ENCODE assay signal across 8 cellular contexts in the genomic region with DNA sequence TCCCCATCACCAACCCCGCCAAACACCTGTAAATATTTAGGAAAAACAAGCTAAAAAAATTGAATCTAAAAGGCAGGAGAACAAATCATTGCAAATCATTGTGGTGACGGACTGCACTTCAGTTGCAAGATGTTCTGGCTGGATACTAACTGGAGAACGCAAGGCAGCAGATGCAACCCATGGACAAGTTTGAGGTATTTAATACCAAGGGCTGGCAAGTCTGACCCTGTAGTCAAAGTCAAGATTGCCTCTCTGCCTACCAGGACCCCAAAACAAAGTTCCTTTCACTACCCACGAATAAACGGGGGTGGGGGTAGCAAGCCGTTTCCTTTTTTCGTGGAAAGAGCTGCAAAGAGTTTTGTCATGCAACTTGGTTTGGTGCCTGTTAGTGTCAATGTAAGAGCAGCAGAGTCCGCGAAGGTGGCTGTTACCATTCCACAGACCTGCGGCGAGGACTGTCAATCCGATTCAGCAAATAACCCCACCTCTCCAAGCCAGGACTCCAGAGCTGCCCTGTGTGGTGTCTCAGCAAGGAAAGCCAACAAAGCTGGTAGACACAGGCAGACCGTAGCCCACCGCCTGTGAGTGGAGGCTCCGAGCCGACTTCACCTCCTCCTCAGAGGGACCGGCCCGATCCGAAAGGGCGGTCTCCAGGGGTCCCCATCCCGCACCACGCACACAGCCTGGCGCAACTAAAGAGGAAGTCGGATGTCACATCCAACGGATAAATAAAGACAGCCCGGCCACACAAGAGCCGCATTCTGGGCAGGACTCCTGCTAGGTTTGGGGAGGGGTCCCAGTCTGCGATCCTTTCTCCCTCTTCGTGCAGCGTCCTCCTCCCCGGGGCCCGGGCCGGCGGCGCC. TPM values are rescaled to one million over a fixed set of nuclear protein-coding genes. Genes with fewer than 3 reads are reported as not detected.
DNase-seq lines count a peak whose midpoint lies in the region; ATAC-seq and TF ChIP-seq lines count a peak whose summit lies in the region.

No MANE protein-coding gene starts in this region.

- TF ChIP-seq CTCF in ovary (IDR thresholded peaks at IDR 0.05), result no peak

- H3K4me1 ChIP-seq in ACC112 (ENCODE audit: control insufficient read depth, insufficient read depth, low read length, unreplicated experiment) (peaks cover 7% of the 10 kb centered on the region), ovary (ENCODE audit: insufficient read depth) (peaks cover 4% of the 10 kb centered on the region), aorta (ENCODE audit: control insufficient read depth in 1 of 2, insufficient read depth in 2 of 2, low read length in 2 of 2) (peaks cover 2 to 9% of the 10 kb centered on the region in 2 donors)

- no peaks in the 10 kb centered on the region for H3K27me3 ChIP-seq in ACC112 (ENCODE audit: insufficient read depth, low read length)
- H3K27me3 ChIP-seq in ovary, result no peaks in the 10 kb centered on the region
- H3K27me3 ChIP-seq in aorta (ENCODE audit: control insufficient read depth in 1 of 2, insufficient read depth in 2 of 2, low read length in 1 of 2), result no peaks in the 10 kb centered on the region

- 12 to 17% (median 12%) methylated on average over 29 to 35 of the region's 35 CpGs for WGBS in ovary, 3 donors
- 4 to 6% methylated on average over 35 of the region's 35 CpGs for WGBS in aorta, 2 donors

- no peaks in the 10 kb centered on the region for H3K79me2 ChIP-seq in ACC112 (ENCODE audit: control insufficient read depth, insufficient read depth, low read length, unreplicated experiment)

- intact Hi-C loops in Right ventricle myocardium inferior (cut with DNase I), result loop anchor here (1.0 to 5.0 kb wide), 3 partner anchors 117 to 297 kb away; no protein-coding TSS in a partner anchor
- intact Hi-C loops in ovary (cut with DNase I), result loop anchor here (5.0 to 10.0 kb wide), 5 partner anchors 115 to 295 kb away; no protein-coding TSS in a partner anchor
- intact Hi-C loops in aorta (cut with DNase I), result loop anchor here (2.0 to 10.0 kb wide), 5 partner anchors 55 to 295 kb away; no protein-coding TSS in a partner anchor

- TF ChIP-seq EP300 in ovary (IDR thresholded peaks at IDR 0.05), result no peak

- DNase-seq in NCI-H524 treated with DMSO at 0.1 percent for 48 hours (lab: John Stamatoyannopoulos, UW), result peak; percentile 43
- DNase-seq in activated naive CD4-positive, alpha-beta T cell treated with Interleukin-2 at 50 U/mL for 16 hours, result peak; percentile 52
- peak; percentile 73 for DNase-seq in Right ventricle myocardium inferior (ENCODE audit: missing footprints)
- peak; percentile 11 to 50 (median 31) for DNase-seq in ovary
- peak; percentile 59 to 78 for DNase-seq in aorta
- DNase-seq in DMS114 treated with DMSO at 0.1 percent for 48 hours (lab: John Stamatoyannopoulos, UW; ENCODE audit: unreplicated experiment), result no peak

- no peaks in the 10 kb centered on the region for H3K9me3 ChIP-seq in ovary
- H3K9me3 ChIP-seq in aorta (ENCODE audit: control insufficient read depth, low read length), result no peaks in the 10 kb centered on the region

- TF ChIP-seq POLR2A in GM19099 (IDR thresholded peaks at IDR 0.05; ENCODE audit: extremely low read depth, insufficient read length, low read depth), result peak; percentile 3
- TF ChIP-seq POLR2A in ovary (IDR thresholded peaks at IDR 0.05), result no peak

- H3K27ac ChIP-seq in ACC112 (ENCODE audit: low read depth, low read length) (no peak overlapping the region), ovary (peak overlapping the region; percentile 13 to 64), aorta (ENCODE audit: low read depth in 1 of 2, low read length in 2 of 2) (peak overlapping the region; percentile 43 to 55)

- H3K36me3 ChIP-seq in ACC112 (ENCODE audit: insufficient read depth, low read length), result no peaks in the 10 kb centered on the region
- H3K36me3 ChIP-seq in ovary, result no peaks in the 10 kb centered on the region
- H3K36me3 ChIP-seq in aorta (ENCODE audit: control insufficient read depth in 1 of 2, insufficient read depth in 2 of 2, low read length in 1 of 2), result no peaks in the 10 kb centered on the region

- peak overlapping the region; percentile 68 for H2AFZ ChIP-seq in ACC112 (ENCODE audit: low read length, unreplicated experiment)

- H3K4me3 ChIP-seq in ACC112 (ENCODE audit: low read depth, low read length), result peak overlapping the region; percentile 87
- H3K4me3 ChIP-seq in ovary, result peak overlapping the region; percentile 52
- H3K4me3 ChIP-seq in aorta (ENCODE audit: low read length in 2 of 2), result peak overlapping the region; percentile 78 to 97

- ATAC-seq in Right ventricle myocardium inferior (peak; percentile 3), aorta (ENCODE audit: low FRiP score) (peak; percentile 20)

RNA-seq across cellular contexts. Expression of a gene that starts 1.0 kb away (rescaled TPM):
- total RNA-seq in Right ventricle myocardium inferior (10.5 TPM), ovary (10 to 100 TPM in 6 of 7 donors, 1 to 10 TPM in 1; 9.2 to 60.0 (median 11.5) TPM), aorta (10 to 100 TPM; 53.3 to 62.6 TPM)
- polyA plus RNA-seq in ovary (10 to 100 TPM in 1 of 2 donors, 1 to 10 TPM in 1; 2.6 to 10.1 TPM), aorta (10 to 100 TPM in 1 of 2 donors, 1 to 10 TPM in 1; 4.5 to 14.4 TPM)
